ENCODE assay signal across 1 cellular context in the genomic region with DNA sequence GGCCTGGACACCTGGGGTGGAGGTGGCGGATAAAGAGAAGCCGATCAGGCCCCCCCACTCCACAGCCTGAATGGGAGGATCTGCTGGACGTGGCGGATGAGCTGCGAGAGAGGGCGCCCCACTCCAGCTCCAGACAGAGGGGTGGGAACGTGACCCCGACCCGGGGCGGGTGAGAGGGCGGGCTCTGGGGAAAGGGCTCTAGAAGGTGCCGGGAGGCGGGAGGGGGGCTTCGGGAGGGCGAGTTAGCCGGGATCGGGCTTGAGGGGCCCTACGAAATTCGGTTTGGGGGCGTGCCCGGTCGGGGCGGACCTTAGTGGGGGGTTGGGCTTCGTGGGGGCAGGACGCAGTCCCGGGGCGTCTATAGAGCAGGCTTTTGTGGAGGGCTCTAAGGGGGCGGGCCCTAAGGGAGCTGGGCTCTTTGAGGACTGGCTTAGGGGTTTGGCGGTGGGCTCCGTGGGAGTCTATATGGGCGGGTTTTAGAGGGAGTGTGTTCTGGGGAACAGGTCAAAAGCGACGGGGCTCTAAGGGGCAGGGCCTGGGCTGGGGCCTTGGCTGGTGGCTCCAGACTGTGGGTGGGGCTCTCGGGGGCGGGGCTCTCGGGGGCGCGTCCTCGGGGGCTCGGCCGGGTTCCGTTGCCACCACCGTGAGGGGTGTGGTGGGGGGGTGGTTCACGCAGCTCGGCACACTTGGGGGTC.
TF ChIP-seq lines count a peak whose summit lies in the region.

No MANE protein-coding gene starts in this region.

TF ChIP-seq in H1, 55 proteins besides CTCF, POLR2A, EP300 and RAD21:
- no peak for TF ChIP-seq CHD1 (IDR thresholded peaks at IDR 0.05; ENCODE audit: low read depth, low read length)
- TF ChIP-seq BCL11A (IDR thresholded peaks at IDR 0.05; ENCODE audit: low read depth in 2 of 2, low read length in 2 of 2): no peak
- TF ChIP-seq SP4 (IDR thresholded peaks at IDR 0.05; ENCODE audit: low read length): peak; percentile 77; the same call in 1 of the 2 replicates
- TF ChIP-seq RXRA (IDR thresholded peaks at IDR 0.05; ENCODE audit: insufficient read depth, low read depth, low read length): 0 out of 2 replicates have a peak, but pooled peaks have one; percentile 44
- peak; percentile 83 for TF ChIP-seq SP1 (IDR thresholded peaks at IDR 0.05; ENCODE audit: low read depth, low read length)
- TF ChIP-seq POLR2AphosphoS5 (IDR thresholded peaks at IDR 0.05; ENCODE audit: low read depth, low read length): peak; percentile 87
- TF ChIP-seq HDAC2 (IDR thresholded peaks at IDR 0.05; ENCODE audit: borderline replicate concordance in 1 of 2, low read depth in 2 of 2, low read length in 2 of 2): 0 out of 4 replicates have a peak, but pooled peaks of 1 of the 2 experiments have one; percentile 14
